In genomic region chr15:58504674-58505234, GRCh38 we compare ENCODE assay signal across 16 cellular contexts.
DNase-seq lines count a peak whose midpoint lies in the region; ATAC-seq and TF ChIP-seq lines count a peak whose summit lies in the region.
"Had no signal": no experiment of that assay in that cellular context is flagged by ENCODE, and none has a peak within 500 bp of the region (broad histone marks: within the 10 kb centered on the region; RNA-seq: fewer than 3 reads in every experiment).

No MANE protein-coding gene starts in this region.

- H3K9me3 ChIP-seq in MM.1S (replicated peaks; ENCODE audit: insufficient read depth, low read length) (no peaks in the 10 kb centered on the region), mesenchymal stem cell (ENCODE audit: control insufficient read depth, low read length) (no peaks in the 10 kb centered on the region), thymus (ENCODE audit: control insufficient read depth) (no peaks in the 10 kb centered on the region)
- H3K9me3 ChIP-seq: Peyer's patch had no signal

- H3K4me1 ChIP-seq in MM.1S (ENCODE audit: low read length): peaks cover 37% of the 10 kb centered on the region
- H3K4me1 ChIP-seq in mesenchymal stem cell (ENCODE audit: control insufficient read depth, insufficient read depth, low read depth, low read length): peaks cover 2% of the 10 kb centered on the region
- peaks cover 15% of the 10 kb centered on the region for H3K4me1 ChIP-seq in thymus (ENCODE audit: control insufficient read depth, insufficient read depth, low read length)
- H3K4me1 ChIP-seq: Peyer's patch had no signal

- H2BK120ac ChIP-seq in mesenchymal stem cell (ENCODE audit: low read depth, low read length): no peak overlapping the region

- no peak overlapping the region for H3K4me3 ChIP-seq in MM.1S (ENCODE audit: low read length)
- H3K4me3 ChIP-seq in mesenchymal stem cell (ENCODE audit: insufficient read depth in 1 of 2, low read depth in 1 of 2, low read length in 2 of 2): no peak overlapping the region
- no peak overlapping the region for H3K4me3 ChIP-seq in thymus (ENCODE audit: low read length)
- H3K4me3 ChIP-seq: Peyer's patch had no signal

- H3K23ac ChIP-seq in mesenchymal stem cell (ENCODE audit: low read length in 2 of 2): no peak overlapping the region

- no peaks in the 10 kb centered on the region for H4K20me1 ChIP-seq in MM.1S (ENCODE audit: insufficient read depth, low read length)

- peaks cover 11% of the 10 kb centered on the region; the same call in 1 of the 2 replicates for H3F3A ChIP-seq in MM.1S (ENCODE audit: insufficient read depth, low read length)

- H4K91ac ChIP-seq in mesenchymal stem cell (ENCODE audit: low read length): no peak overlapping the region

- peak overlapping the region; percentile 5 for H3K4me2 ChIP-seq in MM.1S (ENCODE audit: low read depth, low read length)
- no peak overlapping the region for H3K4me2 ChIP-seq in mesenchymal stem cell (ENCODE audit: low read length, poor library complexity, severe bottlenecking)

- DNase-seq in left ventricle myocardium superior (no peak), Right ventricle myocardium superior (no peak), MM.1S (peak; percentile 61), mesenchymal stem cell (no peak), SHP77 (lab: John Stamatoyannopoulos, UW) (no peak)
- DNase-seq in stimulated activated CD4-positive, alpha-beta T cell treated with anti-CD3 and anti-CD28 coated beads, Interleukin-1b, Interleukin-23, amount 100 ng/mL, for 48 hours: no peak
- DNase-seq: CD8-positive, alpha-beta memory T cell; DND-41; GDM1; MV-4-11; NCI-H1436; NCI-H2029 treated with DMSO at 0.1 percent for 48 hours; NCI-H510A; Peyer's patch; SIG-M5 had no signal

- TF ChIP-seq CTCF in MM.1S (IDR thresholded peaks at IDR 0.05; ENCODE audit: low read length): no peak

- H2AK5ac ChIP-seq in mesenchymal stem cell (ENCODE audit: low read length, severe bottlenecking): peak overlapping the region; percentile 62

- no peaks in the 10 kb centered on the region for H3K36me3 ChIP-seq in MM.1S (replicated peaks; ENCODE audit: insufficient read depth, low read length)
- peaks cover 0 to 3% of the 10 kb centered on the region in 2 experiments for H3K36me3 ChIP-seq in mesenchymal stem cell (ENCODE audit: control insufficient read depth in 1 of 2, insufficient read depth in 2 of 2, low read depth in 1 of 2, low read length in 2 of 2)
- H3K36me3 ChIP-seq in thymus (ENCODE audit: control insufficient read depth, insufficient read depth): no peaks in the 10 kb centered on the region
- H3K36me3 ChIP-seq: Peyer's patch had no signal

- peak; percentile 81 for ATAC-seq in left ventricle myocardium superior
- no peak for ATAC-seq in Right ventricle myocardium superior (ENCODE audit: poor library complexity)

- no peak overlapping the region for H2BK5ac ChIP-seq in mesenchymal stem cell (ENCODE audit: low read depth, low read length, poor library complexity, severe bottlenecking)

- WGBS in mesenchymal stem cell: 97% methylated on average over 6 of the region's 6 CpGs
- 97% methylated on average over 6 of the region's 6 CpGs for WGBS in thymus

- no peak overlapping the region for H2BK15ac ChIP-seq in mesenchymal stem cell (ENCODE audit: low read depth, poor library complexity, severe bottlenecking)

- no peaks in the 10 kb centered on the region for H3K9me2 ChIP-seq in MM.1S (replicated peaks; ENCODE audit: insufficient read depth, low read length)

- peak overlapping the region in 1 of 2 experiments; percentile 13 for H3K14ac ChIP-seq in mesenchymal stem cell (ENCODE audit: low read length in 2 of 2)

- H3K9ac ChIP-seq in MM.1S (ENCODE audit: low read length) (no peak overlapping the region), mesenchymal stem cell (ENCODE audit: low read length) (no peak overlapping the region)

- no peaks in the 10 kb centered on the region for H3K79me1 ChIP-seq in mesenchymal stem cell (replicated peaks; ENCODE audit: low read length, poor library complexity, severe bottlenecking)

- no peak overlapping the region for H3K4ac ChIP-seq in mesenchymal stem cell (ENCODE audit: low read depth in 1 of 2, low read length in 2 of 2)

- H2AFZ ChIP-seq in MM.1S (ENCODE audit: low read length): no peak overlapping the region; the same call in 1 of the 2 replicates
- H2AFZ ChIP-seq in mesenchymal stem cell (ENCODE audit: low read depth, low read length): no peak overlapping the region

- intact Hi-C loops in left ventricle myocardium superior (cut with micrococcal nuclease): no loop called here
- intact Hi-C loops in Right ventricle myocardium superior (cut with DNase I): no loop called here

- H3K27me3 ChIP-seq in MM.1S (replicated peaks; ENCODE audit: insufficient read depth, low read length) (no peaks in the 10 kb centered on the region), mesenchymal stem cell (ENCODE audit: control insufficient read depth in 1 of 2, insufficient read depth in 1 of 2, low read length in 2 of 2) (peaks cover 0 to 4% of the 10 kb centered on the region in 2 experiments), thymus (ENCODE audit: control insufficient read depth, insufficient read depth) (no peaks in the 10 kb centered on the region)
- H3K27me3 ChIP-seq: Peyer's patch had no signal

- H4K8ac ChIP-seq in mesenchymal stem cell (ENCODE audit: low read length): no peak overlapping the region

- peak overlapping the region in 1 of 2 experiments; percentile 9 for H2BK12ac ChIP-seq in mesenchymal stem cell (ENCODE audit: low read length in 2 of 2)

- no peak overlapping the region for H3K18ac ChIP-seq in mesenchymal stem cell (ENCODE audit: low read depth in 1 of 2, low read length in 2 of 2)

- H3K27ac ChIP-seq in MM.1S (ENCODE audit: low read length) (peak overlapping the region; percentile 66), mesenchymal stem cell (ENCODE audit: low read length, poor library complexity, severe bottlenecking) (no peak overlapping the region), thymus (ENCODE audit: low read depth) (peak overlapping the region; percentile 4)
- H3K27ac ChIP-seq: Peyer's patch had no signal

- H3K79me2 ChIP-seq in MM.1S (ENCODE audit: low read length): no peaks in the 10 kb centered on the region
